2 cellular contexts compared by ENCODE assay signal in the genomic region with DNA sequence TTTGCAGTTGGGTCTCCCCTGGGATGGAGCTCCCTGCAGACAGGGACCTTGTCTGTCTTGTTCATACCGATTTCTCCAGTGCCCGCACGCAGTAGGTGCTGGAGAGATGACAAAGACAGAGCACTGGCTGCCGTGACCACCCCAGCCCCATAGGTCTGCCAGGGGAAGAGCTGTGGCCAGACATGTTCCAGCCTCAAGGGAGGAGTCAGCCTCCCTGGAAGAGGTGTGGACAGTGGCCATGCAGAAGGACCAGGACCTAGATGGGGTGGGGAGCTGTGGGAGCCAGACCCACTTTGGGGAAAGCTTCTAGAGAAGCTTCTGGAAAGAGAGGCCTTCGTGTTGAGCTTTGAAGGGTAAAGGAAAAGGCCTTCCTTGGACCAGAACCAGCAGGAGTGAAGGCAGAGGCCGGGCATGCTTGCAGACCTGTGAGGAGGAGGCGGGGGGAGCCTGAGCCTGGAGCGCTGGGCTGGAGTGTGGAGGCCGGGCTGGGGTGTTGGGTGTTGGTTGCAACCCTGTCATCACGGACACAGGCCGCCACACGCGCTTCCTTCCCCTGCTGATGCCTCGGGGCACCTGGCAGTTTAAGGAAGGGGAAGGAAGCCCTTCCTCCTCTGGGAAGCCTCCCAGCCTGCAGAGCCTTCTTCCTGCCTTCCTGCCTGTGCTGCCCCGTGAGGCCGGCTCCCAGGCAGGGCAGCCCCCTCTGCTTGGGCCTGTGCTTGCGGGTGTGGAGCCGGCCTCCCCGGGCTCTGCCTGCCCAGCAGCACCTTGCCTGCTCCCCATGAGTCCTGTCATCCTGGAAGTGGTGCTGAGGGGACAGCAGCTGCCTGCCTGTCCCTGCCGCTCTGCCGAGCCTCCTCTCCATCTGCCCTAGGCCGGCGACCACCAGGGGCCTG.
TF ChIP-seq lines count a peak whose summit lies in the region.

No MANE protein-coding gene starts in this region.

TF ChIP-seq in liver, 16 proteins besides CTCF, POLR2A, EP300 and RAD21:
- TF ChIP-seq FOXA2 (IDR thresholded peaks at IDR 0.05) = no peak
- no peak for TF ChIP-seq HNF4G (IDR thresholded peaks at IDR 0.05)
- TF ChIP-seq, protein P1, sequence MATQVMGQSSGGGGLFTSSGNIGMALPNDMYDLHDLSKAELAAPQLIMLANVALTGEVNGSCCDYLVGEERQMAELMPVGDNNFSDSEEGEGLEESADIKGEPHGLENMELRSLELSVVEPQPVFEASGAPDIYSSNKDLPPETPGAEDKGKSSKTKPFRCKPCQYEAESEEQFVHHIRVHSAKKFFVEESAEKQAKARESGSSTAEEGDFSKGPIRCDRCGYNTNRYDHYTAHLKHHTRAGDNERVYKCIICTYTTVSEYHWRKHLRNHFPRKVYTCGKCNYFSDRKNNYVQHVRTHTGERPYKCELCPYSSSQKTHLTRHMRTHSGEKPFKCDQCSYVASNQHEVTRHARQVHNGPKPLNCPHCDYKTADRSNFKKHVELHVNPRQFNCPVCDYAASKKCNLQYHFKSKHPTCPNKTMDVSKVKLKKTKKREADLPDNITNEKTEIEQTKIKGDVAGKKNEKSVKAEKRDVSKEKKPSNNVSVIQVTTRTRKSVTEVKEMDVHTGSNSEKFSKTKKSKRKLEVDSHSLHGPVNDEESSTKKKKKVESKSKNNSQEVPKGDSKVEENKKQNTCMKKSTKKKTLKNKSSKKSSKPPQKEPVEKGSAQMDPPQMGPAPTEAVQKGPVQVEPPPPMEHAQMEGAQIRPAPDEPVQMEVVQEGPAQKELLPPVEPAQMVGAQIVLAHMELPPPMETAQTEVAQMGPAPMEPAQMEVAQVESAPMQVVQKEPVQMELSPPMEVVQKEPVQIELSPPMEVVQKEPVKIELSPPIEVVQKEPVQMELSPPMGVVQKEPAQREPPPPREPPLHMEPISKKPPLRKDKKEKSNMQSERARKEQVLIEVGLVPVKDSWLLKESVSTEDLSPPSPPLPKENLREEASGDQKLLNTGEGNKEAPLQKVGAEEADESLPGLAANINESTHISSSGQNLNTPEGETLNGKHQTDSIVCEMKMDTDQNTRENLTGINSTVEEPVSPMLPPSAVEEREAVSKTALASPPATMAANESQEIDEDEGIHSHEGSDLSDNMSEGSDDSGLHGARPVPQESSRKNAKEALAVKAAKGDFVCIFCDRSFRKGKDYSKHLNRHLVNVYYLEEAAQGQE (IDR thresholded peaks at IDR 0.05) = peak; percentile 22

TF ChIP-seq in HepG2, 621 proteins besides CTCF, POLR2A, EP300 and RAD21:
- no peak for TF ChIP-seq SETDB1 (CRISPR knock-in tag; IDR thresholded peaks at IDR 0.05; ENCODE audit: borderline replicate concordance)
- TF ChIP-seq KAT7 (CRISPR knock-in tag; IDR thresholded peaks at IDR 0.05; ENCODE audit: borderline replicate concordance) = no peak
- no peak for TF ChIP-seq HNRNPUL1 (IDR thresholded peaks at IDR 0.05; ENCODE audit: low read depth, low read length)
- no peak for TF ChIP-seq ZNF550 (CRISPR knock-in tag; IDR thresholded peaks at IDR 0.05; ENCODE audit: borderline replicate concordance)
- no peak for TF ChIP-seq ZNF460 (CRISPR knock-in tag; IDR thresholded peaks at IDR 0.05; ENCODE audit: borderline replicate concordance)
- TF ChIP-seq NCOA2 (CRISPR knock-in tag; IDR thresholded peaks at IDR 0.05) = no peak
- no peak for TF ChIP-seq ZIK1 (CRISPR knock-in tag; IDR thresholded peaks at IDR 0.05; ENCODE audit: borderline replicate concordance, low read depth)
- TF ChIP-seq CENPX (CRISPR knock-in tag; IDR thresholded peaks at IDR 0.05) = no peak
- TF ChIP-seq SP140L (CRISPR knock-in tag; IDR thresholded peaks at IDR 0.05; ENCODE audit: borderline replicate concordance) = no peak
- TF ChIP-seq ZNF790 (CRISPR knock-in tag; IDR thresholded peaks at IDR 0.05; ENCODE audit: borderline replicate concordance) = no peak
- TF ChIP-seq REL (CRISPR knock-in tag; conservative IDR thresholded peaks at IDR 0.05) = no peak
- TF ChIP-seq TARDBP (CRISPR knock-in tag; IDR thresholded peaks at IDR 0.05) = no peak
- TF ChIP-seq, protein P2, sequence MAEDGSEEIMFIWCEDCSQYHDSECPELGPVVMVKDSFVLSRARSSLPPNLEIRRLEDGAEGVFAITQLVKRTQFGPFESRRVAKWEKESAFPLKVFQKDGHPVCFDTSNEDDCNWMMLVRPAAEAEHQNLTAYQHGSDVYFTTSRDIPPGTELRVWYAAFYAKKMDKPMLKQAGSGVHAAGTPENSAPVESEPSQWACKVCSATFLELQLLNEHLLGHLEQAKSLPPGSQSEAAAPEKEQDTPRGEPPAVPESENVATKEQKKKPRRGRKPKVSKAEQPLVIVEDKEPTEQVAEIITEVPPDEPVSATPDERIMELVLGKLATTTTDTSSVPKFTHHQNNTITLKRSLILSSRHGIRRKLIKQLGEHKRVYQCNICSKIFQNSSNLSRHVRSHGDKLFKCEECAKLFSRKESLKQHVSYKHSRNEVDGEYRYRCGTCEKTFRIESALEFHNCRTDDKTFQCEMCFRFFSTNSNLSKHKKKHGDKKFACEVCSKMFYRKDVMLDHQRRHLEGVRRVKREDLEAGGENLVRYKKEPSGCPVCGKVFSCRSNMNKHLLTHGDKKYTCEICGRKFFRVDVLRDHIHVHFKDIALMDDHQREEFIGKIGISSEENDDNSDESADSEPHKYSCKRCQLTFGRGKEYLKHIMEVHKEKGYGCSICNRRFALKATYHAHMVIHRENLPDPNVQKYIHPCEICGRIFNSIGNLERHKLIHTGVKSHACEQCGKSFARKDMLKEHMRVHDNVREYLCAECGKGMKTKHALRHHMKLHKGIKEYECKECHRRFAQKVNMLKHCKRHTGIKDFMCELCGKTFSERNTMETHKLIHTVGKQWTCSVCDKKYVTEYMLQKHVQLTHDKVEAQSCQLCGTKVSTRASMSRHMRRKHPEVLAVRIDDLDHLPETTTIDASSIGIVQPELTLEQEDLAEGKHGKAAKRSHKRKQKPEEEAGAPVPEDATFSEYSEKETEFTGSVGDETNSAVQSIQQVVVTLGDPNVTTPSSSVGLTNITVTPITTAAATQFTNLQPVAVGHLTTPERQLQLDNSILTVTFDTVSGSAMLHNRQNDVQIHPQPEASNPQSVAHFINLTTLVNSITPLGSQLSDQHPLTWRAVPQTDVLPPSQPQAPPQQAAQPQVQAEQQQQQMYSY (CRISPR knock-in tag; IDR thresholded peaks at IDR 0.05) = no peak
- TF ChIP-seq, protein P3, sequence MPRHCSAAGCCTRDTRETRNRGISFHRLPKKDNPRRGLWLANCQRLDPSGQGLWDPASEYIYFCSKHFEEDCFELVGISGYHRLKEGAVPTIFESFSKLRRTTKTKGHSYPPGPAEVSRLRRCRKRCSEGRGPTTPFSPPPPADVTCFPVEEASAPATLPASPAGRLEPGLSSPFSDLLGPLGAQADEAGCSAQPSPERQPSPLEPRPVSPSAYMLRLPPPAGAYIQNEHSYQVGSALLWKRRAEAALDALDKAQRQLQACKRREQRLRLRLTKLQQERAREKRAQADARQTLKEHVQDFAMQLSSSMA (CRISPR knock-in tag; IDR thresholded peaks at IDR 0.05) = no peak
- no peak for TF ChIP-seq ZNF788 (CRISPR knock-in tag; IDR thresholded peaks at IDR 0.05; ENCODE audit: borderline replicate concordance)
- no peak for TF ChIP-seq NRL (CRISPR knock-in tag; IDR thresholded peaks at IDR 0.05; ENCODE audit: borderline replicate concordance)
